Comparison of ENCODE assay signal across 8 cellular contexts in genomic region chr2:60551241-60552095, GRCh38. TPM values are rescaled to one million over a fixed set of nuclear protein-coding genes. Genes with fewer than 3 reads are reported as not detected.
DNase-seq lines count a peak whose midpoint lies in the region; ATAC-seq and TF ChIP-seq lines count a peak whose summit lies in the region.

No MANE protein-coding gene starts in this region.

- peaks cover 0 to 73% of the 10 kb centered on the region in 2 donors for H3K4me1 ChIP-seq in right atrium auricular region
- peaks cover 18% of the 10 kb centered on the region for H3K4me1 ChIP-seq in skeletal muscle satellite cell (ENCODE audit: control insufficient read depth, insufficient read depth, low read length)

- peak overlapping the region; percentile 50 to 66 for H3K4me3 ChIP-seq in right atrium auricular region
- peak overlapping the region; percentile 86 for H3K4me3 ChIP-seq in skeletal muscle satellite cell (ENCODE audit: low read length)

- ATAC-seq in activated T-helper 17 cell treated with anti-CD3 and anti-CD28 coated beads, Interleukin-2, amount 50 U/mL, for 72 hours (replicated peaks), result no peak
- no peak for ATAC-seq in HG03378 (IDR thresholded peaks at IDR 0.05; ENCODE audit: unreplicated experiment)

- H3K4me3 Mint-ChIP-seq in activated T-helper 17 cell treated with anti-CD3 and anti-CD28 coated beads, Interleukin-2, amount 50 U/mL, for 72 hours, result peak overlapping the region; percentile 80

- peaks cover 48% of the 10 kb centered on the region for H3K27me3 Mint-ChIP-seq in activated T-helper 17 cell treated with anti-CD3 and anti-CD28 coated beads, Interleukin-2, amount 50 U/mL, for 72 hours

- H3K36me3 Mint-ChIP-seq in activated T-helper 17 cell treated with anti-CD3 and anti-CD28 coated beads, Interleukin-2, amount 50 U/mL, for 72 hours (ENCODE audit: low read depth), result peaks cover 6% of the 10 kb centered on the region

- H3K27me3 ChIP-seq in right atrium auricular region (peaks cover 10 to 19% of the 10 kb centered on the region in 2 donors), skeletal muscle satellite cell (ENCODE audit: control insufficient read depth, insufficient read depth, low read length) (peaks cover 61% of the 10 kb centered on the region)

- H3K27ac ChIP-seq in KOPT-K1 (ENCODE audit: low read depth, low read length, poor library complexity, severe bottlenecking) (peak overlapping the region; percentile 89), right atrium auricular region (peak overlapping the region; percentile 40 to 54)

- H3K4me2 ChIP-seq in skeletal muscle satellite cell (ENCODE audit: low read length), result peak overlapping the region; percentile 100

- H3K9me3 Mint-ChIP-seq in activated T-helper 17 cell treated with anti-CD3 and anti-CD28 coated beads, Interleukin-2, amount 50 U/mL, for 72 hours, result no peaks in the 10 kb centered on the region

- H3K27ac Mint-ChIP-seq in activated T-helper 17 cell treated with anti-CD3 and anti-CD28 coated beads, Interleukin-2, amount 50 U/mL, for 72 hours, result no peak overlapping the region

- H3K9me3 ChIP-seq in KOPT-K1 (ENCODE audit: insufficient read depth, low read length, poor library complexity, severe bottlenecking) (no peaks in the 10 kb centered on the region), right atrium auricular region (no peaks in the 10 kb centered on the region), skeletal muscle satellite cell (replicated peaks; ENCODE audit: low read length) (no peaks in the 10 kb centered on the region)

- DNase-seq in Daoy (ENCODE audit: low read depth) (peak; percentile 51), right atrium auricular region (ENCODE audit: low spot score) (no peak), amniotic stem cell (lab: John Stamatoyannopoulos, UW) (no peak)
- DNase-seq in stimulated activated CD4-positive, alpha-beta T cell treated with anti-CD3 and anti-CD28 coated beads, Interleukin-12 subunit alpha, Interleukin-12 subunit beta, amount 100 ng/mL, for 4 hours, result no peak

- peaks cover 9% of the 10 kb centered on the region for H3K4me1 Mint-ChIP-seq in activated T-helper 17 cell treated with anti-CD3 and anti-CD28 coated beads, Interleukin-2, amount 50 U/mL, for 72 hours

- peaks cover 3% of the 10 kb centered on the region for H3K36me3 ChIP-seq in KOPT-K1 (ENCODE audit: insufficient read depth, low read length)
- no peaks in the 10 kb centered on the region for H3K36me3 ChIP-seq in right atrium auricular region
- H3K36me3 ChIP-seq in skeletal muscle satellite cell (ENCODE audit: insufficient read depth, low read length), result no peaks in the 10 kb centered on the region

- no peak for TF ChIP-seq CTCF in right atrium auricular region (IDR thresholded peaks at IDR 0.05)

- no peak overlapping the region for H3K9ac ChIP-seq in skeletal muscle satellite cell (ENCODE audit: low read depth, low read length)

RNA-seq across cellular contexts. Expression of gene BCL11A, which starts 2.0 kb away (rescaled TPM):
- total RNA-seq in Daoy (2014; rRNA removed; shearing (Covaris generic)), result 4.5 and 7.8 TPM in 2 replicates
- under 1 TPM in 1 of 2 donors, not detected in 1; 0.90 TPM for total RNA-seq in activated T-helper 17 cell treated with anti-CD3 and anti-CD28 coated beads, Interleukin-2, amount 50 U/mL, for 72 hours
- 1 to 10 TPM; 2.2 to 3.3 TPM for total RNA-seq in right atrium auricular region
- 0.25 and 0.44 TPM in 2 replicates for total RNA-seq in skeletal muscle satellite cell (2012; rRNA removed)
